Comparison of ENCODE assay signal across 8 cellular contexts in genomic region chr16:28950648-28951409, GRCh38. TPM values are rescaled to one million over a fixed set of nuclear protein-coding genes. Genes with fewer than 3 reads are reported as not detected.
DNase-seq lines count a peak whose midpoint lies in the region; ATAC-seq and TF ChIP-seq lines count a peak whose summit lies in the region.

NFATC2IP (plus strand) TSS chr16:28950937; CDS start chr16:28951012, 75 bp downstream.

- peaks cover 3% of the 10 kb centered on the region for H3F3A ChIP-seq in SK-N-SH (replicated peaks; ENCODE audit: insufficient read depth)

- peak within 1 kb of the TSS; percentile 45 to 69; a peak in 3 of 4 replicates for H3K27ac ChIP-seq in SK-N-SH (ENCODE audit: low read depth in 2 of 2, low read length in 1 of 2)

- H3K36me3 ChIP-seq in SK-N-SH (replicated peaks in 1 of 2; ENCODE audit: control insufficient read depth in 1 of 2, insufficient read depth in 2 of 2, low read length in 1 of 2) = peaks cover 18 to 31% of the 10 kb centered on the region in 2 experiments

- ATAC-seq in HG02571 (IDR thresholded peaks at IDR 0.05; ENCODE audit: unreplicated experiment) = peak; percentile 89

- H3K9me2 ChIP-seq in SK-N-SH = no peaks in the 10 kb centered on the region

- peak within 1 kb of the TSS; percentile 86 for H3K9ac ChIP-seq in SK-N-SH

- TF ChIP-seq EP300 in SK-N-SH (IDR thresholded peaks at IDR 0.05; ENCODE audit: borderline replicate concordance in 1 of 2, low read depth in 1 of 2, low read length in 1 of 2) = no peak

- peaks cover 31% of the 10 kb centered on the region for H3K79me2 ChIP-seq in SK-N-SH (ENCODE audit: insufficient read depth)

- peak within 1 kb of the TSS; percentile 92 for H3K4me2 ChIP-seq in SK-N-SH

- no peaks in the 10 kb centered on the region for H4K20me1 ChIP-seq in SK-N-SH (ENCODE audit: insufficient read depth)

- no peaks in the 10 kb centered on the region for H3K9me3 ChIP-seq in SK-N-SH

- TF ChIP-seq CTCF in SK-N-SH (IDR thresholded peaks at IDR 0.05) = no peak

- WGBS in SK-N-SH (ENCODE audit: low lambda C conversion rate) = 2% methylated on average over 47 of the region's 79 CpGs

- peaks cover 5 to 8% of the 10 kb centered on the region in 2 experiments; a peak in 1 of 4 replicates for H3K4me1 ChIP-seq in SK-N-SH (ENCODE audit: control insufficient read depth in 1 of 2, insufficient read depth in 2 of 2, low read depth in 1 of 2, low read length in 1 of 2)

- peak; percentile 100 for DNase-seq in GM04504 (ENCODE audit: low read depth)
- DNase-seq in NCI-H1048 (lab: John Stamatoyannopoulos, UW) = peak; percentile 94
- DNase-seq in SK-N-SH = peak; percentile 98
- peak; percentile 99 for DNase-seq in activated naive CD4-positive, alpha-beta T cell treated with anti-CD3 and anti-CD28 coated beads, Interleukin-2, amount 50 U/mL, for 16 hours
- peak; percentile 99 for DNase-seq in germinal center (ENCODE audit: low spot score)
- DNase-seq in non-pigmented ciliary epithelial cell (ENCODE audit: low read depth) = peak; percentile 99
- DNase-seq in superior temporal gyrus (ENCODE audit: extremely low spot score) = peak; percentile 100

- peak within 1 kb of the TSS; percentile 68 to 93 for H3K4me3 ChIP-seq in SK-N-SH (ENCODE audit: low read depth in 2 of 2, low read length in 1 of 2)

- H2AFZ ChIP-seq in SK-N-SH (ENCODE audit: low read depth) = peak within 1 kb of the TSS; percentile 95

- no peak for TF ChIP-seq RAD21 in SK-N-SH (IDR thresholded peaks at IDR 0.05; ENCODE audit: low read length)

- CTCF ChIA-PET in SK-N-SH (lab: Yijun Ruan, JAX) = interaction anchor here (0.7 to 1.8 kb wide), 4 partner anchors 23 to 105 kb away, joined by 3 to 8 read pairs (median 5); partner anchors contain the start of gene TUFM

- H3K27me3 ChIP-seq in SK-N-SH (ENCODE audit: insufficient read depth) = no peaks in the 10 kb centered on the region

- POLR2A ChIA-PET in SK-N-SH (lab: Yijun Ruan, JAX) = interaction anchor here (0.6 to 2.0 kb wide), 7 partner anchors 23 to 129 kb away, joined by 3 to 10 read pairs (median 4); partner anchors contain the start of gene SH2B1

TF ChIP-seq in SK-N-SH, 30 proteins besides CTCF, POLR2A, EP300 and RAD21 (continues in another document):
- TF ChIP-seq FOXJ3 (CRISPR knock-in tag; IDR thresholded peaks at IDR 0.05) = no peak
- TF ChIP-seq GABPA (IDR thresholded peaks at IDR 0.05; ENCODE audit: low read depth) = peak; percentile 88
- no peak for TF ChIP-seq EZH2phosphoT487 (IDR thresholded peaks at IDR 0.05; ENCODE audit: borderline replicate concordance, low read depth)
- peak; percentile 70; the same call in 1 of the 2 replicates for TF ChIP-seq RFX5 (IDR thresholded peaks at IDR 0.05; ENCODE audit: low read length)
- no peak for TF ChIP-seq FOXM1 (IDR thresholded peaks at IDR 0.05; ENCODE audit: low read depth)
- TF ChIP-seq, protein P1, sequence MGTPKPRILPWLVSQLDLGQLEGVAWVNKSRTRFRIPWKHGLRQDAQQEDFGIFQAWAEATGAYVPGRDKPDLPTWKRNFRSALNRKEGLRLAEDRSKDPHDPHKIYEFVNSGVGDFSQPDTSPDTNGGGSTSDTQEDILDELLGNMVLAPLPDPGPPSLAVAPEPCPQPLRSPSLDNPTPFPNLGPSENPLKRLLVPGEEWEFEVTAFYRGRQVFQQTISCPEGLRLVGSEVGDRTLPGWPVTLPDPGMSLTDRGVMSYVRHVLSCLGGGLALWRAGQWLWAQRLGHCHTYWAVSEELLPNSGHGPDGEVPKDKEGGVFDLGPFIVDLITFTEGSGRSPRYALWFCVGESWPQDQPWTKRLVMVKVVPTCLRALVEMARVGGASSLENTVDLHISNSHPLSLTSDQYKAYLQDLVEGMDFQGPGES (IDR thresholded peaks at IDR 0.05; ENCODE audit: low read depth, low read length) = peak; percentile 89
- no peak for TF ChIP-seq JUND (IDR thresholded peaks at IDR 0.05)
- TF ChIP-seq MEF2A (IDR thresholded peaks at IDR 0.05; ENCODE audit: borderline replicate concordance, low read depth) = no peak
- TF ChIP-seq NRF1 (IDR thresholded peaks at IDR 0.05; ENCODE audit: low read depth, low read length) = no peak
- no peak for TF ChIP-seq TCF12 (IDR thresholded peaks at IDR 0.05)
- peak; percentile 97 for TF ChIP-seq CHD2 (IDR thresholded peaks at IDR 0.05; ENCODE audit: low read length, partially characterized antibody)
- peak; percentile 69 for TF ChIP-seq GATA2 (CRISPR knock-in tag; IDR thresholded peaks at IDR 0.05)
- TF ChIP-seq RCOR1 (IDR thresholded peaks at IDR 0.05; ENCODE audit: low read length) = no peak
- TF ChIP-seq, protein P2, sequence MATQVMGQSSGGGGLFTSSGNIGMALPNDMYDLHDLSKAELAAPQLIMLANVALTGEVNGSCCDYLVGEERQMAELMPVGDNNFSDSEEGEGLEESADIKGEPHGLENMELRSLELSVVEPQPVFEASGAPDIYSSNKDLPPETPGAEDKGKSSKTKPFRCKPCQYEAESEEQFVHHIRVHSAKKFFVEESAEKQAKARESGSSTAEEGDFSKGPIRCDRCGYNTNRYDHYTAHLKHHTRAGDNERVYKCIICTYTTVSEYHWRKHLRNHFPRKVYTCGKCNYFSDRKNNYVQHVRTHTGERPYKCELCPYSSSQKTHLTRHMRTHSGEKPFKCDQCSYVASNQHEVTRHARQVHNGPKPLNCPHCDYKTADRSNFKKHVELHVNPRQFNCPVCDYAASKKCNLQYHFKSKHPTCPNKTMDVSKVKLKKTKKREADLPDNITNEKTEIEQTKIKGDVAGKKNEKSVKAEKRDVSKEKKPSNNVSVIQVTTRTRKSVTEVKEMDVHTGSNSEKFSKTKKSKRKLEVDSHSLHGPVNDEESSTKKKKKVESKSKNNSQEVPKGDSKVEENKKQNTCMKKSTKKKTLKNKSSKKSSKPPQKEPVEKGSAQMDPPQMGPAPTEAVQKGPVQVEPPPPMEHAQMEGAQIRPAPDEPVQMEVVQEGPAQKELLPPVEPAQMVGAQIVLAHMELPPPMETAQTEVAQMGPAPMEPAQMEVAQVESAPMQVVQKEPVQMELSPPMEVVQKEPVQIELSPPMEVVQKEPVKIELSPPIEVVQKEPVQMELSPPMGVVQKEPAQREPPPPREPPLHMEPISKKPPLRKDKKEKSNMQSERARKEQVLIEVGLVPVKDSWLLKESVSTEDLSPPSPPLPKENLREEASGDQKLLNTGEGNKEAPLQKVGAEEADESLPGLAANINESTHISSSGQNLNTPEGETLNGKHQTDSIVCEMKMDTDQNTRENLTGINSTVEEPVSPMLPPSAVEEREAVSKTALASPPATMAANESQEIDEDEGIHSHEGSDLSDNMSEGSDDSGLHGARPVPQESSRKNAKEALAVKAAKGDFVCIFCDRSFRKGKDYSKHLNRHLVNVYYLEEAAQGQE (IDR thresholded peaks at IDR 0.05; ENCODE audit: low read depth, low read length) = no peak
- TF ChIP-seq, protein P3, sequence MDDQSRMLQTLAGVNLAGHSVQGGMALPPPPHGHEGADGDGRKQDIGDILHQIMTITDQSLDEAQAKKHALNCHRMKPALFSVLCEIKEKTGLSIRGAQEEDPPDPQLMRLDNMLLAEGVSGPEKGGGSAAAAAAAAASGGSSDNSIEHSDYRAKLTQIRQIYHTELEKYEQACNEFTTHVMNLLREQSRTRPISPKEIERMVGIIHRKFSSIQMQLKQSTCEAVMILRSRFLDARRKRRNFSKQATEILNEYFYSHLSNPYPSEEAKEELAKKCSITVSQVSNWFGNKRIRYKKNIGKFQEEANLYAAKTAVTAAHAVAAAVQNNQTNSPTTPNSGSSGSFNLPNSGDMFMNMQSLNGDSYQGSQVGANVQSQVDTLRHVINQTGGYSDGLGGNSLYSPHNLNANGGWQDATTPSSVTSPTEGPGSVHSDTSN (IDR thresholded peaks at IDR 0.05) = peak; percentile 100
- TF ChIP-seq MAX (IDR thresholded peaks at IDR 0.05; ENCODE audit: low read depth) = 0 out of 2 replicates have a peak, but pooled peaks have one; percentile 15
- no peak for TF ChIP-seq NFIC (IDR thresholded peaks at IDR 0.05; ENCODE audit: borderline replicate concordance)
- no peak for TF ChIP-seq TEAD4 (IDR thresholded peaks at IDR 0.05; ENCODE audit: borderline replicate concordance, insufficient read depth)
- no peak for TF ChIP-seq USF1 (IDR thresholded peaks at IDR 0.05; ENCODE audit: borderline replicate concordance, low read depth)
- TF ChIP-seq, protein P4, sequence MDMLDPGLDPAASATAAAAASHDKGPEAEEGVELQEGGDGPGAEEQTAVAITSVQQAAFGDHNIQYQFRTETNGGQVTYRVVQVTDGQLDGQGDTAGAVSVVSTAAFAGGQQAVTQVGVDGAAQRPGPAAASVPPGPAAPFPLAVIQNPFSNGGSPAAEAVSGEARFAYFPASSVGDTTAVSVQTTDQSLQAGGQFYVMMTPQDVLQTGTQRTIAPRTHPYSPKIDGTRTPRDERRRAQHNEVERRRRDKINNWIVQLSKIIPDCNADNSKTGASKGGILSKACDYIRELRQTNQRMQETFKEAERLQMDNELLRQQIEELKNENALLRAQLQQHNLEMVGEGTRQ (IDR thresholded peaks at IDR 0.05; ENCODE audit: borderline replicate concordance, low read depth, low read length) = no peak
- no peak; the same call in 1 of the 2 replicates for TF ChIP-seq SIN3A (IDR thresholded peaks at IDR 0.05; ENCODE audit: borderline replicate concordance, low read depth, low read length)
- peak; percentile 94 for TF ChIP-seq ELF1 (IDR thresholded peaks at IDR 0.05)
- TF ChIP-seq RXRA (IDR thresholded peaks at IDR 0.05; ENCODE audit: borderline replicate concordance, low read depth) = no peak
- TF ChIP-seq FOSL2 (IDR thresholded peaks at IDR 0.05; ENCODE audit: borderline replicate concordance, low read depth) = no peak
- TF ChIP-seq TAF1 (IDR thresholded peaks at IDR 0.05; ENCODE audit: borderline replicate concordance, low read depth, low read length) = peak; percentile 86
- TF ChIP-seq YY1 (IDR thresholded peaks at IDR 0.05; ENCODE audit: low read depth) = peak; percentile 85
- no peak for TF ChIP-seq POLR2AphosphoS5 (IDR thresholded peaks at IDR 0.05; ENCODE audit: low read depth, low read length)
- no peak for TF ChIP-seq SMC3 (IDR thresholded peaks at IDR 0.05; ENCODE audit: low read depth, low read length)

RNA-seq across cellular contexts. Expression of gene NFATC2IP, which starts in this region (rescaled TPM):
- polyA plus RNA-seq in SK-N-SH (2012; rRNA removed) = 41.9 and 56.1 TPM in 2 replicates
- 20.6 and 27.3 TPM in 2 replicates for polyA plus RNA-seq in SK-N-SH (2012; cell fraction: cytosol; rRNA removed)
- polyA plus RNA-seq in SK-N-SH (2012; cell fraction: nucleus; rRNA removed) = 227 and 280 TPM in 2 replicates

Comparison
In these comparisons a context has a peak if more than half of its experiments do, and no peak if none do; other contexts are left out.
1. Peak in every context shown above with its lines: DNase-seq, ATAC-seq, H3K4me3 ChIP-seq and H3K27ac ChIP-seq.